In the genomic region with DNA sequence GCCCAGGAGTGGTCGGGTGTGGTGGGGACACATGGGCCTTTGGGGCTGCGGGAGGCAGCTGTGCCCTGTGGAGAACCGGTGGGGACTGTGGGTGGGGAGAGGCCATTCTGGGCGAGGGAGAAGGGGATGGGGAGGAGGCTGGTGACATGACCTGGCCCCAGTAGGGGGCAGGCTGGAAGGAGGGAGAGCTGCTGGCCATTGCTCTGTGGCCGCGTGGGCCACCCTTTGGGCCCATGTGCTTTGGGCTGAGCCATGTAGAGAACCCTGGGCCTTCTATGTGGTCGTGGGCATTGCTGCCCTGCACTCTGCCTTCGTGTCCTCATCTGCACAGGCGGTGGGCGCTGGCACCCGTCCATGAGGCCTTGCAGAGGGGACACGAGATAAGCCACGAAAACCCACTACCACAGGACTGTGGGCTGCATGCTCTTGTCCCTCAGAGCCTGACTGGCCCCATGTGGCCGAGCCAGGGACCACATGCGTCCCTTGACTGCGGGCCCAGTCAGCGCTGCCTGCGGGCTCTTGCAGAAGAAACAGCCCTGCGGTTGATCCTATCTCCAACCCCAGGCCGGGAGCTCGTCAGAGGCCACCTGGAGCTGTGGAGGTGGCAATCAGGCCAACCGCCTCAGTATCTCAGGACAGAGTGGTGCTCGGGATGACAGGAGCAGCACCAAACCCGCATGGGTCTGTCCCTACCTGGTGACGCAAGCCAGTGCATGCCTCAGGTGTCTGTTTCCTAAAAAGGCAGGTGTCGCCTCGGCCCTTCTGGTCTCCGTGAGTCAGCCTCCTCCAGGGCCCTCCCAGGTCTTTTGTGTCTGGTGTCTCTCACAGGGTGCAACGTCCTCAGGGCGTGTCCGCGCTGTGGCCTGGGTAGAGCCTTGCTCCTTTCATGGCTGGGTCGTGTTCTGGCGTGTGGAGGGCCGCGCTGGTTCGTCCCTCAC, we compare ENCODE assay signal across 1 cellular context.
TF ChIP-seq lines count a peak whose summit lies in the region.

No MANE protein-coding gene starts in this region.

TF ChIP-seq in GM23338, 12 proteins besides CTCF, POLR2A, EP300 and RAD21:
- no peak for TF ChIP-seq ZNF331 (CRISPR knock-in tag; IDR thresholded peaks at IDR 0.05; ENCODE audit: low read depth)
- no peak for TF ChIP-seq ZNF114 (CRISPR knock-in tag; IDR thresholded peaks at IDR 0.05)
- TF ChIP-seq JUNB (IDR thresholded peaks at IDR 0.05; ENCODE audit: unreplicated experiment), result no peak
- no peak for TF ChIP-seq CREB1 (CRISPR knock-in tag; IDR thresholded peaks at IDR 0.05; ENCODE audit: low read depth)
- TF ChIP-seq, protein P1, sequence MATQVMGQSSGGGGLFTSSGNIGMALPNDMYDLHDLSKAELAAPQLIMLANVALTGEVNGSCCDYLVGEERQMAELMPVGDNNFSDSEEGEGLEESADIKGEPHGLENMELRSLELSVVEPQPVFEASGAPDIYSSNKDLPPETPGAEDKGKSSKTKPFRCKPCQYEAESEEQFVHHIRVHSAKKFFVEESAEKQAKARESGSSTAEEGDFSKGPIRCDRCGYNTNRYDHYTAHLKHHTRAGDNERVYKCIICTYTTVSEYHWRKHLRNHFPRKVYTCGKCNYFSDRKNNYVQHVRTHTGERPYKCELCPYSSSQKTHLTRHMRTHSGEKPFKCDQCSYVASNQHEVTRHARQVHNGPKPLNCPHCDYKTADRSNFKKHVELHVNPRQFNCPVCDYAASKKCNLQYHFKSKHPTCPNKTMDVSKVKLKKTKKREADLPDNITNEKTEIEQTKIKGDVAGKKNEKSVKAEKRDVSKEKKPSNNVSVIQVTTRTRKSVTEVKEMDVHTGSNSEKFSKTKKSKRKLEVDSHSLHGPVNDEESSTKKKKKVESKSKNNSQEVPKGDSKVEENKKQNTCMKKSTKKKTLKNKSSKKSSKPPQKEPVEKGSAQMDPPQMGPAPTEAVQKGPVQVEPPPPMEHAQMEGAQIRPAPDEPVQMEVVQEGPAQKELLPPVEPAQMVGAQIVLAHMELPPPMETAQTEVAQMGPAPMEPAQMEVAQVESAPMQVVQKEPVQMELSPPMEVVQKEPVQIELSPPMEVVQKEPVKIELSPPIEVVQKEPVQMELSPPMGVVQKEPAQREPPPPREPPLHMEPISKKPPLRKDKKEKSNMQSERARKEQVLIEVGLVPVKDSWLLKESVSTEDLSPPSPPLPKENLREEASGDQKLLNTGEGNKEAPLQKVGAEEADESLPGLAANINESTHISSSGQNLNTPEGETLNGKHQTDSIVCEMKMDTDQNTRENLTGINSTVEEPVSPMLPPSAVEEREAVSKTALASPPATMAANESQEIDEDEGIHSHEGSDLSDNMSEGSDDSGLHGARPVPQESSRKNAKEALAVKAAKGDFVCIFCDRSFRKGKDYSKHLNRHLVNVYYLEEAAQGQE (IDR thresholded peaks at IDR 0.05; ENCODE audit: unreplicated experiment), result no peak
- no peak for TF ChIP-seq EZH2 (IDR thresholded peaks at IDR 0.05; ENCODE audit: low read depth, unreplicated experiment)
- TF ChIP-seq POLR2AphosphoS5 (IDR thresholded peaks at IDR 0.05; ENCODE audit: low read depth), result no peak
- TF ChIP-seq, protein P2, sequence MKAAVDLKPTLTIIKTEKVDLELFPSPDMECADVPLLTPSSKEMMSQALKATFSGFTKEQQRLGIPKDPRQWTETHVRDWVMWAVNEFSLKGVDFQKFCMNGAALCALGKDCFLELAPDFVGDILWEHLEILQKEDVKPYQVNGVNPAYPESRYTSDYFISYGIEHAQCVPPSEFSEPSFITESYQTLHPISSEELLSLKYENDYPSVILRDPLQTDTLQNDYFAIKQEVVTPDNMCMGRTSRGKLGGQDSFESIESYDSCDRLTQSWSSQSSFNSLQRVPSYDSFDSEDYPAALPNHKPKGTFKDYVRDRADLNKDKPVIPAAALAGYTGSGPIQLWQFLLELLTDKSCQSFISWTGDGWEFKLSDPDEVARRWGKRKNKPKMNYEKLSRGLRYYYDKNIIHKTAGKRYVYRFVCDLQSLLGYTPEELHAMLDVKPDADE (IDR thresholded peaks at IDR 0.05), result no peak
- TF ChIP-seq, protein P3, sequence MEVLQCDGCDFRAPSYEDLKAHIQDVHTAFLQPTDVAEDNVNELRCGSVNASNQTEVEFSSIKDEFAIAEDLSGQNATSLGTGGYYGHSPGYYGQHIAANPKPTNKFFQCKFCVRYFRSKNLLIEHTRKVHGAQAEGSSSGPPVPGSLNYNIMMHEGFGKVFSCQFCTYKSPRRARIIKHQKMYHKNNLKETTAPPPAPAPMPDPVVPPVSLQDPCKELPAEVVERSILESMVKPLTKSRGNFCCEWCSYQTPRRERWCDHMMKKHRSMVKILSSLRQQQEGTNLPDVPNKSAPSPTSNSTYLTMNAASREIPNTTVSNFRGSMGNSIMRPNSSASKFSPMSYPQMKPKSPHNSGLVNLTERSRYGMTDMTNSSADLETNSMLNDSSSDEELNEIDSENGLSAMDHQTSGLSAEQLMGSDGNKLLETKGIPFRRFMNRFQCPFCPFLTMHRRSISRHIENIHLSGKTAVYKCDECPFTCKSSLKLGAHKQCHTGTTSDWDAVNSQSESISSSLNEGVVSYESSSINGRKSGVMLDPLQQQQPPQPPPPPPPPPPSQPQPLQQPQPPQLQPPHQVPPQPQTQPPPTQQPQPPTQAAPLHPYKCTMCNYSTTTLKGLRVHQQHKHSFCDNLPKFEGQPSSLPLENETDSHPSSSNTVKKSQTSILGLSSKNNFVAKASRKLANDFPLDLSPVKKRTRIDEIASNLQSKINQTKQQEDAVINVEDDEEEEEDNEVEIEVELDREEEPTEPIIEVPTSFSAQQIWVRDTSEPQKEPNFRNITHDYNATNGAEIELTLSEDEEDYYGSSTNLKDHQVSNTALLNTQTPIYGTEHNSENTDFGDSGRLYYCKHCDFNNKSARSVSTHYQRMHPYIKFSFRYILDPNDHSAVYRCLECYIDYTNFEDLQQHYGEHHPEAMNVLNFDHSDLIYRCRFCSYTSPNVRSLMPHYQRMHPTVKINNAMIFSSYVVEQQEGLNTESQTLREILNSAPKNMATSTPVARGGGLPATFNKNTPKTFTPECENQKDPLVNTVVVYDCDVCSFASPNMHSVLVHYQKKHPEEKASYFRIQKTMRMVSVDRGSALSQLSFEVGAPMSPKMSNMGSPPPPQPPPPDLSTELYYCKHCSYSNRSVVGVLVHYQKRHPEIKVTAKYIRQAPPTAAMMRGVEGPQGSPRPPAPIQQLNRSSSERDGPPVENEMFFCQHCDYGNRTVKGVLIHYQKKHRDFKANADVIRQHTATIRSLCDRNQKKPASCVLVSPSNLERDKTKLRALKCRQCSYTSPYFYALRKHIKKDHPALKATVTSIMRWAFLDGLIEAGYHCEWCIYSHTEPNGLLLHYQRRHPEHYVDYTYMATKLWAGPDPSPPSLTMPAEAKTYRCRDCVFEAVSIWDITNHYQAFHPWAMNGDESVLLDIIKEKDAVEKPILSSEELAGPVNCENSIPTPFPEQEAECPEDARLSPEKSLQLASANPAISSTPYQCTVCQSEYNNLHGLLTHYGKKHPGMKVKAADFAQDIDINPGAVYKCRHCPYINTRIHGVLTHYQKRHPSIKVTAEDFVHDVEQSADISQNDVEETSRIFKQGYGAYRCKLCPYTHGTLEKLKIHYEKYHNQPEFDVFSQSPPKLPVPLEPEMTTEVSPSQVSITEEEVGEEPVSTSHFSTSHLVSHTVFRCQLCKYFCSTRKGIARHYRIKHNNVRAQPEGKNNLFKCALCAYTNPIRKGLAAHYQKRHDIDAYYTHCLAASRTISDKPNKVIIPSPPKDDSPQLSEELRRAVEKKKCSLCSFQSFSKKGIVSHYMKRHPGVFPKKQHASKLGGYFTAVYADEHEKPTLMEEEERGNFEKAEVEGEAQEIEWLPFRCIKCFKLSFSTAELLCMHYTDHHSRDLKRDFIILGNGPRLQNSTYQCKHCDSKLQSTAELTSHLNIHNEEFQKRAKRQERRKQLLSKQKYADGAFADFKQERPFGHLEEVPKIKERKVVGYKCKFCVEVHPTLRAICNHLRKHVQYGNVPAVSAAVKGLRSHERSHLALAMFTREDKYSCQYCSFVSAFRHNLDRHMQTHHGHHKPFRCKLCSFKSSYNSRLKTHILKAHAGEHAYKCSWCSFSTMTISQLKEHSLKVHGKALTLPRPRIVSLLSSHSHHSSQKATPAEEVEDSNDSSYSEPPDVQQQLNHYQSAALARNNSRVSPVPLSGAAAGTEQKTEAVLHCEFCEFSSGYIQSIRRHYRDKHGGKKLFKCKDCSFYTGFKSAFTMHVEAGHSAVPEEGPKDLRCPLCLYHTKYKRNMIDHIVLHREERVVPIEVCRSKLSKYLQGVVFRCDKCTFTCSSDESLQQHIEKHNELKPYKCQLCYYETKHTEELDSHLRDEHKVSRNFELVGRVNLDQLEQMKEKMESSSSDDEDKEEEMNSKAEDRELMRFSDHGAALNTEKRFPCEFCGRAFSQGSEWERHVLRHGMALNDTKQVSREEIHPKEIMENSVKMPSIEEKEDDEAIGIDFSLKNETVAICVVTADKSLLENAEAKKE (CRISPR knock-in tag; IDR thresholded peaks at IDR 0.05), result no peak
- no peak for TF ChIP-seq EZH2phosphoT487 (IDR thresholded peaks at IDR 0.05; ENCODE audit: unreplicated experiment)
